In genomic region chr21:35924714-35925301, GRCh38 we compare ENCODE assay signal across 1 cellular context.
TF ChIP-seq lines count a peak whose summit lies in the region.

No MANE protein-coding gene starts in this region.

TF ChIP-seq in SK-N-SH, 30 proteins besides CTCF, POLR2A, EP300 and RAD21 (continued from another document):
- TF ChIP-seq FOSL2 (IDR thresholded peaks at IDR 0.05; ENCODE audit: borderline replicate concordance, low read depth) = peak; percentile 52; the same call in 1 of the 2 replicates
- TF ChIP-seq IRF3 (IDR thresholded peaks at IDR 0.05; ENCODE audit: low read depth, low read length) = no peak
- peak; percentile 55 for TF ChIP-seq PBX3 (IDR thresholded peaks at IDR 0.05)
- TF ChIP-seq RXRA (IDR thresholded peaks at IDR 0.05; ENCODE audit: borderline replicate concordance, low read depth) = no peak
- TF ChIP-seq, protein P1, sequence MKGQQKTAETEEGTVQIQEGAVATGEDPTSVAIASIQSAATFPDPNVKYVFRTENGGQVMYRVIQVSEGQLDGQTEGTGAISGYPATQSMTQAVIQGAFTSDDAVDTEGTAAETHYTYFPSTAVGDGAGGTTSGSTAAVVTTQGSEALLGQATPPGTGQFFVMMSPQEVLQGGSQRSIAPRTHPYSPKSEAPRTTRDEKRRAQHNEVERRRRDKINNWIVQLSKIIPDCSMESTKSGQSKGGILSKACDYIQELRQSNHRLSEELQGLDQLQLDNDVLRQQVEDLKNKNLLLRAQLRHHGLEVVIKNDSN (IDR thresholded peaks at IDR 0.05; ENCODE audit: borderline replicate concordance, low read depth) = no peak
- TF ChIP-seq MXI1 (IDR thresholded peaks at IDR 0.05; ENCODE audit: low read depth, low read length) = no peak
- TF ChIP-seq RFX5 (IDR thresholded peaks at IDR 0.05; ENCODE audit: low read length) = no peak
- no peak for TF ChIP-seq NRF1 (IDR thresholded peaks at IDR 0.05; ENCODE audit: low read depth, low read length)
- TF ChIP-seq TAF1 (IDR thresholded peaks at IDR 0.05; ENCODE audit: borderline replicate concordance, low read depth, low read length) = no peak
TF ChIP-seq in SK-N-SH: peak in this region for 3.
